Comparison of ENCODE assay signal across 13 cellular contexts in the genomic region with DNA sequence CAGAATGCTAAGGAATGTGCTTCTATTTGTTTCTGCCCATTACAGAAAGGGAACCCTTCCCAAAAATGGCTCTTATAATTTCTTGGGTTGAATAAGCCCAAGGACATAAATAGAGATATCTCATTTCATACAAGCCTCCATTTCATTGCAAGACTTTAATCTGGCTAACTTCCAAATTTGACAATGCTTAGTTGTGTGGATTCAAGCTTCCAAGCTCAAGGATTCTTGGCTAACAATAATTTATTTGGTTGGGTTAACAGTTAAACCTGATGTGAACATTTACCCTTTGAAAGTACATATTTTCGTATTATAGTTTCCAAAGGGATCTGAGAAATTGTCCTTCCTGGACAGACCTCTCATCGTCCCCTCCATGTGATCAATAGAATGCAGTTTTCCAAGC.
DNase-seq lines count a peak whose midpoint lies in the region; ATAC-seq and TF ChIP-seq lines count a peak whose summit lies in the region.
"Had no signal": no experiment of that assay in that cellular context is flagged by ENCODE, and none has a peak within 500 bp of the region (broad histone marks: within the 10 kb centered on the region; RNA-seq: fewer than 3 reads in every experiment).

No MANE protein-coding gene starts in this region.

- TF ChIP-seq CTCF in epithelial cell of proximal tubule (conservative IDR thresholded peaks at IDR 0.05; ENCODE audit: low read depth, low read length) = no peak

- in situ Hi-C loops in G401 (cut with HindIII; ENCODE audit: low sequenced_read_pairs) = no loop called here

- no peak for ATAC-seq in GM18870 (IDR thresholded peaks at IDR 0.05; ENCODE audit: unreplicated experiment)
- ATAC-seq: HepG2 had no signal

- H3K4me3 ChIP-seq in epithelial cell of proximal tubule (ENCODE audit: low read depth, low read length) = peak overlapping the region; percentile 5

- DNase-seq in NCI-H748 (lab: John Stamatoyannopoulos, UW; ENCODE audit: unreplicated experiment) (peak; percentile 6), NCI-H748 treated with DMSO at 0.1 percent for 48 hours (lab: John Stamatoyannopoulos, UW) (no peak), G401 (ENCODE audit: low spot score) (peak; percentile 22), epithelial cell of proximal tubule (ENCODE audit: low read depth) (peak; percentile 74), renal cortical epithelial cell (ENCODE audit: low read depth) (peak; percentile 84)
- DNase-seq in activated CD4-positive, alpha-beta T cell treated with anti-CD3 and anti-CD28 coated beads for 4 hours = no peak
- DNase-seq: BE2C; CD4-positive, alpha-beta memory T cell; DMS79; HCEC 1CT; HFFc6 had no signal

Comparison
In these comparisons a context has a peak if more than half of its experiments do, and no peak if none do; other contexts are left out.
1. DNase-seq: peak in NCI-H748 (single experiment), G401 (single experiment), epithelial cell of proximal tubule (single experiment) and renal cortical epithelial cell (single experiment); none in NCI-H748 treated with DMSO at 0.1 percent for 48 hours (single experiment) and activated CD4-positive, alpha-beta T cell treated with anti-CD3 and anti-CD28 coated beads for 4 hours (0 of 2).